ENCODE assay signal across 10 cellular contexts in the genomic region with DNA sequence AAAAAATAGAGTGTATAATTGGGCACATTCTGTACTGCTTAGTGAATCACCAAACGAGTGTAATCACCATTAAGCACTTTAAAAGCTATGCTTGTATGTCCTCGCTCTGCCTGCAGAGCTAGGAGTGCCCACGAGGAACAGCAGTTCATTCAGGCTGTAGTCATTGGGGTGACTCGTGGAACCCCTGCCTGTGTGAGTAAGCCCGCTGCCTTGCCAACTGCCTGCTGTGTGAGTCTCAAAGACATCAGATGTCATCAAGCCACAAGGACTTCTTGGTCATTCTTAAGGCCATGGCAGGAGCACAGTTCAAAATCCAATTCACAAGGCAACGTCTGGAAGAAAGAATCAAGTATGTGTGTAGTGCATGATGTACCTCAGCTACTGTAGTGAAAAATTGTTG.
A peak's percentile ranks its signal among the peaks of the same experiment; 100 is the strongest.
DNase-seq lines count a peak whose midpoint lies in the region; ATAC-seq and TF ChIP-seq lines count a peak whose summit lies in the region.
"Had no signal": no experiment of that assay in that cellular context is flagged by ENCODE, and none has a peak within 500 bp of the region (broad histone marks: within the 10 kb centered on the region; RNA-seq: fewer than 3 reads in every experiment).

No MANE protein-coding gene starts in this region.

- CTCF ChIA-PET in HCT116 (lab: Charles Lee), result interaction anchor here (1.6 kb wide), 1 partner anchor 62 kb away, joined by 3 read pairs; no protein-coding TSS in a partner anchor
- CTCF ChIA-PET in mammary epithelial cell (lab: Charles Lee; ENCODE audit: low non-redundant PET), result no interaction called here

- no peaks in the 10 kb centered on the region for H3K36me3 ChIP-seq in HCT116 (ENCODE audit: control insufficient read depth in 1 of 2, insufficient read depth in 2 of 2, low read length in 2 of 2)
- no peaks in the 10 kb centered on the region for H3K36me3 ChIP-seq in mammary epithelial cell (ENCODE audit: insufficient read depth, low read length)
- no peaks in the 10 kb centered on the region for H3K36me3 ChIP-seq in colonic mucosa
- H3K36me3 ChIP-seq in BE2C, result no peaks in the 10 kb centered on the region

- no TSS peak for BruUV-seq in HCT116 (replicated peaks; lab: Mats Ljungman, UMichigan)
- no TSS peak for BruUV-seq in mammary epithelial cell (replicated peaks; lab: Mats Ljungman, UMichigan)

- H3K4me2 ChIP-seq in HCT116 (ENCODE audit: low read length) (peak overlapping the region; percentile 10; the same call in 1 of the 2 replicates), mammary epithelial cell (ENCODE audit: insufficient read depth, low read depth, low read length) (peak overlapping the region; percentile 28)

- TF ChIP-seq POLR2A in HCT116 (IDR thresholded peaks at IDR 0.05; ENCODE audit: borderline replicate concordance, extremely low read depth, insufficient read depth, insufficient read length), result no peak

- DNase-seq in AG08396 (ENCODE audit: low spot score) (peak; percentile 53), HCT116 (ENCODE audit: low read depth, low spot score) (peak; percentile 23), mammary epithelial cell (peak; percentile 81), myocyte (ENCODE audit: low read depth) (peak; percentile 89), colonic mucosa (no peak), midbrain (lab: John Stamatoyannopoulos, UW) (no peak), BE2C (no peak)
- DNase-seq: activated naive CD4-positive, alpha-beta T cell treated with anti-CD3 and anti-CD28 coated beads, Interleukin-2, amount 50 U/mL, for 16 hours; stimulated activated naive CD4-positive, alpha-beta T cell had no signal

- H3K27ac ChIP-seq in HCT116 (ENCODE audit: low read depth, low read length) (no peak overlapping the region), mammary epithelial cell (ENCODE audit: insufficient read depth, low read depth, low read length) (no peak overlapping the region), colonic mucosa (no peak overlapping the region)

- TF ChIP-seq RAD21 in HCT116 (IDR thresholded peaks at IDR 0.05; ENCODE audit: low read depth), result no peak

- WGBS in mammary epithelial cell (ENCODE audit: low coverage, missing lambda C conversion rate), result 52% methylated on average over 6 of the region's 6 CpGs

- RAD21 ChIA-PET in HCT116 (lab: Charles Lee; ENCODE audit: low non-redundant PET in 1 of 2, low total read pairs in 2 of 2, uncharacterized antibody in 2 of 2, unreplicated experiment in 2 of 2), result no interaction called here

- H3K9me2 ChIP-seq in HCT116 (ENCODE audit: insufficient read depth), result no peaks in the 10 kb centered on the region

- no peak overlapping the region for H2AFZ ChIP-seq in HCT116 (ENCODE audit: low read depth, low read length, poor library complexity, severe bottlenecking)
- H2AFZ ChIP-seq in mammary epithelial cell (ENCODE audit: low read depth, low read length), result no peak overlapping the region

- peaks cover 0 to 33% of the 10 kb centered on the region in 2 experiments; a peak in 2 of 4 replicates for H3K4me1 ChIP-seq in HCT116 (ENCODE audit: control insufficient read depth in 1 of 2, insufficient read depth in 2 of 2, low read length in 2 of 2)
- peaks cover 25% of the 10 kb centered on the region for H3K4me1 ChIP-seq in mammary epithelial cell (ENCODE audit: insufficient read depth, low read length)
- peaks cover 2% of the 10 kb centered on the region for H3K4me1 ChIP-seq in colonic mucosa
- H3K4me1 ChIP-seq in BE2C, result peaks cover 11% of the 10 kb centered on the region

- dilution Hi-C loops in mammary epithelial cell (cut with HindIII; ENCODE audit: low sequenced_read_pairs), result no loop called here

- H3K27me3 ChIP-seq in HCT116 (ENCODE audit: insufficient read depth, low read length) (no peaks in the 10 kb centered on the region), mammary epithelial cell (ENCODE audit: insufficient read depth, low read length) (no peaks in the 10 kb centered on the region), colonic mucosa (no peaks in the 10 kb centered on the region), BE2C (no peaks in the 10 kb centered on the region)

- H3K9ac ChIP-seq in HCT116 (ENCODE audit: low read length) (no peak overlapping the region), mammary epithelial cell (ENCODE audit: insufficient read depth, low read length) (no peak overlapping the region), colonic mucosa (ENCODE audit: low read depth in 2 of 2, low read length in 2 of 2) (no peak overlapping the region)

- TF ChIP-seq CTCF in HCT116 (IDR thresholded peaks at IDR 0.05 in 2 of 3, conservative IDR thresholded peaks at IDR 0.05 in 1 of 3; ENCODE audit: borderline replicate concordance in 1 of 3, insufficient read depth in 1 of 3, low read depth in 2 of 3, low read length in 2 of 3) (no peak), mammary epithelial cell (conservative IDR thresholded peaks at IDR 0.05 in 1 of 2, IDR thresholded peaks at IDR 0.05 in 1 of 2; ENCODE audit: extremely low read depth in 1 of 2, insufficient read depth in 1 of 2, low read depth in 1 of 2, low read length in 2 of 2) (peak in 1 of 2 donors; percentile 23), colonic mucosa (IDR thresholded peaks at IDR 0.05) (no peak), BE2C (IDR thresholded peaks at IDR 0.05; ENCODE audit: low read depth, low read length) (no peak)

- ATAC-seq in HCT116 (peak; percentile 78), GM19455 (IDR thresholded peaks at IDR 0.05; ENCODE audit: unreplicated experiment) (no peak)

- POLR2A ChIA-PET in HCT116 (lab: Charles Lee), result no interaction called here

- H4K20me1 ChIP-seq in HCT116 (ENCODE audit: insufficient read depth) (peaks cover 22% of the 10 kb centered on the region), mammary epithelial cell (ENCODE audit: insufficient read depth, low read length) (no peaks in the 10 kb centered on the region)

- H3K9me3 ChIP-seq in HCT116 (ENCODE audit: control insufficient read depth in 1 of 2, insufficient read depth in 1 of 2, low read depth in 1 of 2, low read length in 2 of 2), result no peaks in the 10 kb centered on the region
- no peaks in the 10 kb centered on the region for H3K9me3 ChIP-seq in mammary epithelial cell (replicated peaks; ENCODE audit: insufficient read depth, low read length)
- no peaks in the 10 kb centered on the region for H3K9me3 ChIP-seq in colonic mucosa
- H3K9me3 ChIP-seq in BE2C, result no peaks in the 10 kb centered on the region

- in situ Hi-C loops in mammary epithelial cell (cut with MboI; ENCODE audit: low sequenced_read_pairs in 2 of 2), result no loop called here

- H3K4me3 ChIP-seq in HCT116 (replicated peaks in 1 of 2; ENCODE audit: low read depth in 1 of 2, low read length in 2 of 2), result no peak overlapping the region
- H3K4me3 ChIP-seq in mammary epithelial cell (replicated peaks in 1 of 3; ENCODE audit: insufficient read depth in 1 of 3, low read depth in 2 of 3, low read length in 3 of 3), result no peak overlapping the region
- no peak overlapping the region for H3K4me3 ChIP-seq in colonic mucosa
- H3K4me3 ChIP-seq in BE2C (ENCODE audit: low read depth, low read length), result no peak overlapping the region

- intact Hi-C loops in HCT116 (cut with micrococcal nuclease), result no loop called here
- intact Hi-C loops in mammary epithelial cell (cut with micrococcal nuclease), result no loop called here
- intact Hi-C loops in colonic mucosa (cut with DNase I), result no loop called here

- H3K79me2 ChIP-seq in HCT116 (ENCODE audit: insufficient read depth, low read length), result peaks cover 92% of the 10 kb centered on the region
- H3K79me2 ChIP-seq in mammary epithelial cell (ENCODE audit: insufficient read depth, low read length), result peaks cover 93% of the 10 kb centered on the region

TF ChIP-seq in HCT116, 20 proteins besides CTCF, POLR2A, EP300 and RAD21:
- TF ChIP-seq EZH2 (IDR thresholded peaks at IDR 0.05), result no peak
- no peak for TF ChIP-seq REST (IDR thresholded peaks at IDR 0.05; ENCODE audit: low read depth)
- 0 out of 2 replicates have a peak, but pooled peaks have one; percentile 19 for TF ChIP-seq FOSL1 (IDR thresholded peaks at IDR 0.05; ENCODE audit: low read depth)

Comparison
In these comparisons a context has a peak if more than half of its experiments do, and no peak if none do; other contexts are left out.
1. DNase-seq: peak in AG08396 (single experiment), HCT116 (single experiment), mammary epithelial cell (single experiment) and myocyte (single experiment); none in colonic mucosa (single experiment), midbrain (single experiment) and BE2C (single experiment).